ENCODE assay signal across 19 cellular contexts in the genomic region with DNA sequence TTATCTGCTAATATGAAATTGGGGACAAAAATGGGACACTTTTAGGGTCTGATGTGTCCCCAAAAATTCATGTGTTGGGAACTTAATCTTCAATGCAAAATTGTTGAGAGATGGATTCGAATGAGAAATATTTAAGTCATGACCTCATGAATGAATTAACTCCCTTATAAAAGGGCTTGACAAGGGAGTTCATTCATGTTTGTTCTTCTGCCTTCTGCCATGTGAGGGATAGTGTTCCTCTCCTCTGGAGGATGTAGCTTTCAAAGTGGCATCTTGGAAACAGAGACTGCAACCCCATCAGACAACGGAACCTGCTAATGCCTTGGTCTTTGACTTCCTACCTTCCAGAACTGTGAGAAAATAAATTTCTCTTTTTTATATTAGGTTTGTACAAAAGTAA.
"Had no signal": no experiment of that assay in that cellular context is flagged by ENCODE, and none has a peak within 500 bp of the region (broad histone marks: within the 10 kb centered on the region; RNA-seq: fewer than 3 reads in every experiment).

No MANE protein-coding gene starts in this region.

- H3K27ac ChIP-seq: RWPE1 had no signal

- DNase-seq: KBM-7, MV-4-11, NCI-H1048, NCI-H1105, NCI-H1417, NCI-H1436 treated with DMSO at 0.1 percent for 48 hours, NCI-H1694, NCI-H1930, NCI-H2081, NCI-H2107, NCI-H2227 treated with DMSO at 0.1 percent for 48 hours, NCI-H524, NCI-H526 treated with DMSO at 0.1 percent for 48 hours, NCI-H774, PC-3, SHP77 had no signal

- ATAC-seq: Panc1, PC-3, SK-N-SH treated with all-trans-retinoic acid at 6 μM for 48 hours had no signal
